29 cellular contexts compared by ENCODE assay signal in genomic region chr2:1484131-1484884, GRCh38.
"Had no signal": no experiment of that assay in that cellular context is flagged by ENCODE, and none has a peak within 500 bp of the region (broad histone marks: within the 10 kb centered on the region; RNA-seq: fewer than 3 reads in every experiment).

No MANE protein-coding gene starts in this region.

- H3K4me1 Mint-ChIP-seq: immature natural killer cell, nephron had no signal

- H3K27ac ChIP-seq: colonic mucosa, dorsolateral prefrontal cortex, gastroesophageal sphincter, ovary, prostate gland, transverse colon, WERI-Rb-1 had no signal

- H3K36me3 ChIP-seq: colonic mucosa, gastroesophageal sphincter, ovary, prostate gland, transverse colon, WERI-Rb-1 had no signal

- H3K27ac Mint-ChIP-seq: activated CD4-positive, alpha-beta memory T cell treated with anti-CD3 and anti-CD28 coated beads for 36 hours; activated naive CD8-positive, alpha-beta T cell; activated T-cell treated with anti-CD3 and anti-CD28 coated beads, Interleukin-2, amount 50 U/mL, for 72 hours; immature natural killer cell; nephron; T-helper 1 cell treated with Interleukin-12 subunit alpha and Interleukin-12 subunit beta and Interleukin-4 antibody, amounts not matched to agents 30 μg/mL and 1 μg/mL, for 36 hours had no signal

- H3K4me3 Mint-ChIP-seq: activated CD4-positive, alpha-beta memory T cell treated with anti-CD3 and anti-CD28 coated beads for 36 hours; activated naive CD8-positive, alpha-beta T cell; activated T-cell treated with anti-CD3 and anti-CD28 coated beads, Interleukin-2, amount 50 U/mL, for 72 hours; immature natural killer cell; nephron; T-helper 1 cell treated with Interleukin-12 subunit alpha and Interleukin-12 subunit beta and Interleukin-4 antibody, amounts not matched to agents 30 μg/mL and 1 μg/mL, for 36 hours had no signal

- H3K9ac ChIP-seq: SK-N-SH had no signal

- H3K4me1 ChIP-seq: colonic mucosa, gastroesophageal sphincter, prostate gland, transverse colon had no signal

- H3K36me3 Mint-ChIP-seq: activated CD4-positive, alpha-beta memory T cell treated with anti-CD3 and anti-CD28 coated beads for 36 hours; activated naive CD8-positive, alpha-beta T cell; immature natural killer cell had no signal

- DNase-seq: activated CD4-positive, alpha-beta memory T cell treated with anti-CD3 and anti-CD28 coated beads for 36 hours; activated CD4-positive, alpha-beta T cell treated with anti-CD3 and anti-CD28 coated beads for 48 hours; activated naive CD4-positive, alpha-beta T cell; activated T-cell treated with anti-CD3 and anti-CD28 coated beads for 4 hours; activated T-cell treated with anti-CD3 and anti-CD28 coated beads, Interleukin-2, amount 50 U/mL, for 72 hours; anterior cingulate cortex; colonic mucosa; effector memory CD4-positive, alpha-beta T cell; erythroblast; hypothalamus; immature natural killer cell; ovary; retina; SK-N-SH; stimulated activated CD4-positive, alpha-beta T cell treated with anti-CD3 and anti-CD28 coated beads, Interleukin-15, amount 100 ng/mL, for 24 hours; stimulated activated CD4-positive, alpha-beta T cell treated with anti-CD3 and anti-CD28 coated beads, Interleukin-2, amount 100 ng/mL, for 24 hours; stimulated activated naive CD4-positive, alpha-beta T cell; SW 1271; T1000; transverse colon; WERI-Rb-1 had no signal

- H3K4me3 ChIP-seq: colonic mucosa, dorsolateral prefrontal cortex, gastroesophageal sphincter, lung, ovary, prostate gland, smooth muscle cell, transverse colon had no signal

- H3K27me3 Mint-ChIP-seq: activated CD4-positive, alpha-beta memory T cell treated with anti-CD3 and anti-CD28 coated beads for 36 hours; activated naive CD8-positive, alpha-beta T cell had no signal

- H3K9me3 ChIP-seq: colonic mucosa, gastroesophageal sphincter, ovary, prostate gland, SK-N-SH, transverse colon had no signal

- H3K9me3 Mint-ChIP-seq: activated CD4-positive, alpha-beta memory T cell treated with anti-CD3 and anti-CD28 coated beads for 36 hours; activated T-cell treated with anti-CD3 and anti-CD28 coated beads, Interleukin-2, amount 50 U/mL, for 72 hours; immature natural killer cell; nephron; T-helper 1 cell treated with Interleukin-12 subunit alpha and Interleukin-12 subunit beta and Interleukin-4 antibody, amounts not matched to agents 30 μg/mL and 1 μg/mL, for 36 hours had no signal

- H3K4me2 ChIP-seq: SK-N-SH, smooth muscle cell had no signal

- H3K27me3 ChIP-seq: colonic mucosa, ovary, transverse colon had no signal
